15 cellular contexts compared by ENCODE assay signal in genomic region chr16:2253293-2253692, GRCh38. TPM values are rescaled to one million over a fixed set of nuclear protein-coding genes. Genes with fewer than 3 reads are reported as not detected.
DNase-seq lines count a peak whose midpoint lies in the region; ATAC-seq lines count a peak whose summit lies in the region.
"Had no signal": no experiment of that assay in that cellular context is flagged by ENCODE, and none has a peak within 500 bp of the region (broad histone marks: within the 10 kb centered on the region; RNA-seq: fewer than 3 reads in every experiment).

No MANE protein-coding gene starts in this region.

- DNase-seq in activated naive CD4-positive, alpha-beta T cell treated with Interleukin-2 at 50 U/mL for 16 hours: no peak
- DNase-seq in T-helper 17 cell (no peak), epithelial cell of prostate (ENCODE audit: low read depth, low spot score) (no peak), SKM-1 treated with dmso at 0.1 percent for 144 hours (lab: John Stamatoyannopoulos, UW; ENCODE audit: unreplicated experiment) (no peak), NCI-H1105 (lab: John Stamatoyannopoulos, UW) (no peak)
- DNase-seq in stimulated activated naive B cell treated with anti-CD40 and anti-IgM and Interleukin-4, amounts not matched to agents 10 μg/mL and 1 μg/mL and 100 μg/mL, for 72 hours: no peak
- DNase-seq: activated CD4-positive, alpha-beta T cell treated with anti-CD3 and anti-CD28 coated beads for 4 hours; DMS153; NCI-H146; NCI-H69; nucleus accumbens; T-helper 2 cell had no signal

- H3K27ac Mint-ChIP-seq in activated naive CD4-positive, alpha-beta T cell treated with anti-CD3 and anti-CD28 coated beads, Interleukin-2, amount 50 U/mL, for 24 hours: peak overlapping the region; percentile 17
- H3K27ac Mint-ChIP-seq in T-helper 17 cell: peak overlapping the region; percentile 76
- peak overlapping the region; percentile 86 for H3K27ac Mint-ChIP-seq in stimulated activated naive B cell treated with anti-CD40 and anti-IgM and Interleukin-4, amounts not matched to agents 10 μg/mL and 1 μg/mL and 100 μg/mL, for 72 hours

- H3K9me3 ChIP-seq in T-helper 17 cell (ENCODE audit: control insufficient read depth, low read length, poor library complexity, severe bottlenecking): no peaks in the 10 kb centered on the region
- H3K9me3 ChIP-seq: gastroesophageal sphincter had no signal

- no peaks in the 10 kb centered on the region for H3K27me3 Mint-ChIP-seq in activated naive CD4-positive, alpha-beta T cell treated with anti-CD3 and anti-CD28 coated beads, Interleukin-2, amount 50 U/mL, for 24 hours
- H3K27me3 Mint-ChIP-seq in T-helper 17 cell: no peaks in the 10 kb centered on the region
- H3K27me3 Mint-ChIP-seq in stimulated activated naive B cell treated with anti-CD40 and anti-IgM and Interleukin-4, amounts not matched to agents 10 μg/mL and 1 μg/mL and 100 μg/mL, for 72 hours: no peaks in the 10 kb centered on the region

- no peaks in the 10 kb centered on the region for H3K9me3 Mint-ChIP-seq in activated naive CD4-positive, alpha-beta T cell treated with anti-CD3 and anti-CD28 coated beads, Interleukin-2, amount 50 U/mL, for 24 hours
- H3K9me3 Mint-ChIP-seq in stimulated activated naive B cell treated with anti-CD40 and anti-IgM and Interleukin-4, amounts not matched to agents 10 μg/mL and 1 μg/mL and 100 μg/mL, for 72 hours: no peaks in the 10 kb centered on the region

- H3K27ac ChIP-seq in epithelial cell of prostate: peak overlapping the region; percentile 98

- H3K4me3 Mint-ChIP-seq in activated naive CD4-positive, alpha-beta T cell treated with anti-CD3 and anti-CD28 coated beads, Interleukin-2, amount 50 U/mL, for 24 hours: no peak overlapping the region
- H3K4me3 Mint-ChIP-seq in T-helper 17 cell: no peak overlapping the region
- H3K4me3 Mint-ChIP-seq in stimulated activated naive B cell treated with anti-CD40 and anti-IgM and Interleukin-4, amounts not matched to agents 10 μg/mL and 1 μg/mL and 100 μg/mL, for 72 hours: no peak overlapping the region

- ATAC-seq in T-helper 17 cell: no peak
- ATAC-seq in stimulated activated naive B cell treated with anti-CD40 and anti-IgM and Interleukin-4, amounts not matched to agents 10 μg/mL and 1 μg/mL and 100 μg/mL, for 72 hours (replicated peaks): no peak
- no peak for ATAC-seq in GM18511 (IDR thresholded peaks at IDR 0.05; ENCODE audit: unreplicated experiment)
- ATAC-seq: gastroesophageal sphincter had no signal

- H3K4me1 Mint-ChIP-seq in activated naive CD4-positive, alpha-beta T cell treated with anti-CD3 and anti-CD28 coated beads, Interleukin-2, amount 50 U/mL, for 24 hours: peaks cover 13% of the 10 kb centered on the region
- H3K4me1 Mint-ChIP-seq in T-helper 17 cell: peaks cover 3% of the 10 kb centered on the region
- H3K4me1 Mint-ChIP-seq in stimulated activated naive B cell treated with anti-CD40 and anti-IgM and Interleukin-4, amounts not matched to agents 10 μg/mL and 1 μg/mL and 100 μg/mL, for 72 hours: peaks cover 19 to 29% of the 10 kb centered on the region in 2 donors

- H3K36me3 Mint-ChIP-seq in activated naive CD4-positive, alpha-beta T cell treated with anti-CD3 and anti-CD28 coated beads, Interleukin-2, amount 50 U/mL, for 24 hours: peaks cover 11% of the 10 kb centered on the region
- H3K36me3 Mint-ChIP-seq in T-helper 17 cell (ENCODE audit: low read depth): peaks cover 2% of the 10 kb centered on the region
- peaks cover 27 to 40% of the 10 kb centered on the region in 2 donors for H3K36me3 Mint-ChIP-seq in stimulated activated naive B cell treated with anti-CD40 and anti-IgM and Interleukin-4, amounts not matched to agents 10 μg/mL and 1 μg/mL and 100 μg/mL, for 72 hours

RNA-seq across cellular contexts. Expression of gene ECI1, which starts 1.9 kb away (rescaled TPM):
- 10 to 100 TPM; 15.2 TPM for total RNA-seq in T-helper 17 cell

RNA-seq across cellular contexts. Expression of gene RNPS1, which starts 14.6 kb away (rescaled TPM):
- total RNA-seq in T-helper 17 cell: 100 to 1,000 TPM; 204 to 224 TPM

RNA-seq across cellular contexts. Expression of gene DNASE1L2, which starts 17.0 kb away (rescaled TPM):
- under 1 TPM; 0.37 to 0.42 TPM for total RNA-seq in T-helper 17 cell

RNA-seq across cellular contexts. Expression of gene E4F1, which starts 29.9 kb away (rescaled TPM):
- 10 to 100 TPM; 32.0 to 33.6 TPM for total RNA-seq in T-helper 17 cell

RNA-seq across cellular contexts. Expression of gene PGP, which starts 38.7 kb away (rescaled TPM):
- total RNA-seq in T-helper 17 cell: 1 to 10 TPM; 7.8 to 9.2 TPM

Comparison
In these comparisons a context has a peak if more than half of its experiments do, and no peak if none do; other contexts are left out.
1. H3K27ac Mint-ChIP-seq: peak in every context shown above with its lines; median percentile 86 in stimulated activated naive B cell treated with anti-CD40 and anti-IgM and Interleukin-4, amounts not matched to agents 10 μg/mL and 1 μg/mL and 100 μg/mL, for 72 hours; 76 in T-helper 17 cell; 17 in activated naive CD4-positive, alpha-beta T cell treated with anti-CD3 and anti-CD28 coated beads, Interleukin-2, amount 50 U/mL, for 24 hours.